ENCODE assay signal across 8 cellular contexts in the genomic region with DNA sequence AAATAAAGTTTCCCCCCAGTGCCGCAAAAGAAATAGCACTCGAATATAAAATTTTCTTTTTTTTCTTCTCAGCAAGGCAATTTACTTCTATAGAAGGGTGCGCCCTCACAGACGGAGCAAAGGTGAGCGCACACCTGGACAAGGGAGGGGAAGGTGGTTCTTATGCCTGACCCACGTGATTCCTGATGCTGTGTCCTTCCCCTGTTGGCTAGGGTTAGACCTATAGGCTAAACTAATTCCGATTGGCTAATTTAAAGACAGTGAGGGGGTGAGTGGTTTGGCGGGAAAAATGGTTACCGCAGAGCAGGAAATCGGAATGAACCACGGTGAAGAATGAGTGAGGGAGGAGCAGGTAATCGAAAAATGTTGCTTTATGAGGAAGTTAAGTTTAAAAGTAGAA. TPM values are rescaled to one million over a fixed set of nuclear protein-coding genes. Genes with fewer than 3 reads are reported as not detected.
A peak's percentile ranks its signal among the peaks of the same experiment; 100 is the strongest.
DNase-seq lines count a peak whose midpoint lies in the region; ATAC-seq and TF ChIP-seq lines count a peak whose summit lies in the region.

No MANE protein-coding gene starts in this region.

- peak overlapping the region; percentile 97 for H3K27ac ChIP-seq in VCaP
- no peak overlapping the region for H3K27ac ChIP-seq in esophagus squamous epithelium

- H3K9me3 Mint-ChIP-seq in HFFc6 = peaks cover 27% of the 10 kb centered on the region

- ATAC-seq in left cardiac atrium = no peak

- H3K36me3 ChIP-seq in esophagus squamous epithelium (no peaks in the 10 kb centered on the region), skeletal muscle satellite cell (ENCODE audit: insufficient read depth, low read length) (no peaks in the 10 kb centered on the region)

- peak overlapping the region; percentile 51 to 77 (median 62) for H3K4me3 ChIP-seq in esophagus squamous epithelium
- no peak overlapping the region for H3K4me3 ChIP-seq in skeletal muscle satellite cell (ENCODE audit: low read length)

- H3K27me3 ChIP-seq in esophagus squamous epithelium (peaks cover 0 to 21% (median 0%) of the 10 kb centered on the region in 4 donors), skeletal muscle satellite cell (ENCODE audit: control insufficient read depth, insufficient read depth, low read length) (peaks cover 34% of the 10 kb centered on the region)

- in situ Hi-C loops in GM13976 (cut with MboI; ENCODE audit: low sequenced_read_pairs, unreplicated experiment) = no loop called here

- H3K9me3 ChIP-seq in esophagus squamous epithelium (peaks cover 0 to 24% (median 15%) of the 10 kb centered on the region in 3 donors), skeletal muscle satellite cell (replicated peaks; ENCODE audit: low read length) (peaks cover 12% of the 10 kb centered on the region)

- no peak for TF ChIP-seq POLR2A in esophagus squamous epithelium (IDR thresholded peaks at IDR 0.05)

- peak overlapping the region; percentile 91 for H3K4me2 ChIP-seq in skeletal muscle satellite cell (ENCODE audit: low read length)

- peaks cover 51% of the 10 kb centered on the region for H3K27me3 Mint-ChIP-seq in HFFc6 (ENCODE audit: insufficient read depth)

- peaks cover 14 to 46% (median 20%) of the 10 kb centered on the region in 3 donors for H3K4me1 ChIP-seq in esophagus squamous epithelium
- H3K4me1 ChIP-seq in skeletal muscle satellite cell (ENCODE audit: control insufficient read depth, insufficient read depth, low read length) = peaks cover 8% of the 10 kb centered on the region

- no peak for TF ChIP-seq CTCF in VCaP (conservative IDR thresholded peaks at IDR 0.05)
- TF ChIP-seq CTCF in esophagus squamous epithelium (IDR thresholded peaks at IDR 0.05) = no peak
- TF ChIP-seq CTCF in GM13976 (IDR thresholded peaks at IDR 0.05; ENCODE audit: borderline replicate concordance, control extremely low read depth, extremely low read depth, insufficient read depth, missing control alignments) = no peak
- no peak for TF ChIP-seq CTCF in HFFc6 (IDR thresholded peaks at IDR 0.05)

- DNase-seq in NCI-H526 (lab: John Stamatoyannopoulos, UW) (peak; percentile 10 to 15), NCI-H526 treated with DMSO at 0.1 percent for 48 hours (lab: John Stamatoyannopoulos, UW) (no peak), esophagus squamous epithelium (lab: John Stamatoyannopoulos, UW) (no peak), GM13976 (ENCODE audit: low spot score) (no peak), left cardiac atrium (no peak), HFFc6 (no peak)

- 80 to 83% methylated on average over 12 of the region's 12 CpGs for WGBS in esophagus squamous epithelium, 2 donors

- no peaks in the 10 kb centered on the region for H3K4me1 Mint-ChIP-seq in HFFc6 (ENCODE audit: low read depth)

- H3K4me3 Mint-ChIP-seq in HFFc6 = no peak overlapping the region

- intact Hi-C loops in esophagus squamous epithelium (cut with DNase I) (no loop called here), left cardiac atrium (cut with DNase I) (no loop called here)

- no peak overlapping the region for H3K9ac ChIP-seq in skeletal muscle satellite cell (ENCODE audit: low read depth, low read length)

- no peak overlapping the region for H3K27ac Mint-ChIP-seq in HFFc6

- H3K36me3 Mint-ChIP-seq in HFFc6 (ENCODE audit: low read depth) = peaks cover 18% of the 10 kb centered on the region

RNA-seq across cellular contexts. Expression of gene FAAH, which starts 0.6 kb away (rescaled TPM):
- total RNA-seq in esophagus squamous epithelium (10 to 100 TPM; 12.3 to 29.6 (median 16.7) TPM), left cardiac atrium (10 to 100 TPM in 1 of 2 donors, 1 to 10 TPM in 1; 6.3 to 10.5 TPM)
- total RNA-seq in skeletal muscle satellite cell (2012; rRNA removed) = 0.22 and 0.25 TPM in 2 replicates
- total RNA-seq in HFFc6 (2021; fragmentation: NEBNext Ultra II Directional; extraction: Animal tissue kit (Norgen Biotek cat#: 25700)) = under 1 TPM; 0.17 to 0.75 (median 0.21) TPM

RNA-seq across cellular contexts. Expression of gene NSUN4, which starts 52.9 kb away (rescaled TPM):
- total RNA-seq in esophagus squamous epithelium = 10 to 100 TPM; 10.1 to 22.1 (median 16.2) TPM
- 16.2 TPM in 2 replicates for total RNA-seq in skeletal muscle satellite cell (2012; rRNA removed)
- 10 to 100 TPM; 13.4 to 17.4 TPM for total RNA-seq in left cardiac atrium
- total RNA-seq in HFFc6 (2021; fragmentation: NEBNext Ultra II Directional; extraction: Animal tissue kit (Norgen Biotek cat#: 25700)) = 10 to 100 TPM; 14.8 to 17.2 (median 16.7) TPM

Comparison
In these comparisons a context has a peak if more than half of its experiments do, and no peak if none do; other contexts are left out.
1. DNase-seq: peak in NCI-H526 (2 of 2); none in NCI-H526 treated with DMSO at 0.1 percent for 48 hours (single experiment), esophagus squamous epithelium (single experiment), GM13976 (single experiment), left cardiac atrium (single experiment) and HFFc6 (single experiment).
2. RNA of gene FAAH, which starts 0.6 kb away (total RNA-seq): 12.3 to 29.6 TPM in esophagus squamous epithelium and 6.3 to 10.5 TPM in left cardiac atrium; 0.17 to 0.75 TPM in HFFc6; every median in the first group is over 4 times any median in the second.